Comparison of ENCODE assay signal across 9 cellular contexts in the genomic region with DNA sequence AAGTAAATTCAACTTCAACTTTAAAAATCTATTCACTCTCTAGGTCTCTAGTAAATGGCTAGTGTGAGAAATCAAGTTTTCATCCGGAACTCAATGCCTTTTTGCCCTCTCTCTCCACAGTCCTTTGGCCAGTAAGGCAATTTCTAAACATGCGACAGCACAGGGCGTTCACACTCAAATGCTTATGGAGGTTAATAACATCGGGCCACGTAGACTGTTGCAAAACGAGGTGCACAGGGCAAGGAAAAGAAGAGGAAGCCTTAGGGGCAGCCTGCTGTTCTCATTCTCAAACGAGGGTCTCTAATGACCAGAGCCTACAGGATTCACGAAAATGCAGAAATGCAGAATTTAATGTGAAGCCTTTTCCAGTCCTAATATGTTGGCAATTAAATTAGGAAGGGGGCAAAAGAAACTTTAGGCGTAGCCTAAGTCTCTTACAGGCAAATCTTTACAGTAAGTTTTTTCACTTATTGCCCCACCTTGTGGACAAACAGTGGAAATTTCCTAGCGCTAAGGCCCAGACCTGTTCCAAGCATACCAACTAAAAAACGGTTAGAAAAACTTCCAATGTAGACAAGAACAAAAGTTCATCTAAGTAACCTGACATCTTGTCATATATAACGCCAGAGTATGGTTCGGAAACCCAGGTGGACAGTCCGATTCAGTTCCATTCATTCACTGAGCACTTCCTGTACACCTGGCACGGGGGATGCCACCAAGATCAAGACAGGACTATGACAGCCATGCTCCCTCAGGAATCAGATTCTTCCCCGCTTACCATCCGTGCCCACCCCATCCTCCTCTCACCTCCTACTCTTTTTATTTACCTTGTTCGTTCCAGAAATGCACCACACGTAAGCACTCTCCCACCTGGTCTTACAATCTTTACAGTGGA. TPM values are rescaled to one million over a fixed set of nuclear protein-coding genes. Genes with fewer than 3 reads are reported as not detected.
DNase-seq lines count a peak whose midpoint lies in the region; ATAC-seq lines count a peak whose summit lies in the region.
"Had no signal": no experiment of that assay in that cellular context is flagged by ENCODE, and none has a peak within 500 bp of the region (broad histone marks: within the 10 kb centered on the region; RNA-seq: fewer than 3 reads in every experiment).

No MANE protein-coding gene starts in this region.

- H3K27me3 ChIP-seq in duodenal mucosa (ENCODE audit: control insufficient read depth in 1 of 2, insufficient read depth in 2 of 2, low read length in 2 of 2) (no peaks in the 10 kb centered on the region), aorta (ENCODE audit: control insufficient read depth in 1 of 2, insufficient read depth in 2 of 2, low read length in 1 of 2) (no peaks in the 10 kb centered on the region)

- WGBS in aorta, 2 donors, result 28 to 30% methylated on average over 19 of the region's 19 CpGs

- ATAC-seq in GM19025 (IDR thresholded peaks at IDR 0.05; ENCODE audit: low read depth, unreplicated experiment) (peak; percentile 58), HG03521 (IDR thresholded peaks at IDR 0.05; ENCODE audit: unreplicated experiment) (peak; percentile 47), aorta (ENCODE audit: low FRiP score) (peak; percentile 85)

- H3K4me1 ChIP-seq in duodenal mucosa (ENCODE audit: control insufficient read depth in 1 of 2, insufficient read depth in 2 of 2, low read length in 2 of 2) (peaks cover 0 to 5% of the 10 kb centered on the region in 2 donors), aorta (ENCODE audit: control insufficient read depth in 1 of 2, insufficient read depth in 2 of 2, low read length in 2 of 2) (no peaks in the 10 kb centered on the region)

- no peaks in the 10 kb centered on the region for H3K9me3 ChIP-seq in duodenal mucosa (ENCODE audit: control insufficient read depth in 1 of 2, low read length in 2 of 2)
- no peaks in the 10 kb centered on the region for H3K9me3 ChIP-seq in aorta (ENCODE audit: control insufficient read depth, low read length)

- H3K9ac ChIP-seq in duodenal mucosa (ENCODE audit: low read depth in 1 of 2, low read length in 2 of 2), result peak overlapping the region; percentile 5 to 44

- H3K27ac ChIP-seq in duodenal mucosa (ENCODE audit: low read depth, low read length) (no peak overlapping the region), aorta (ENCODE audit: low read depth in 1 of 2, low read length in 2 of 2) (peak overlapping the region in 1 of 2 donors; percentile 26)

- DNase-seq in D341Med (ENCODE audit: low spot score), result peak; percentile 47
- peak; percentile 22 to 24 for DNase-seq in SHP77 (lab: John Stamatoyannopoulos, UW)
- peak; percentile 48 for DNase-seq in midbrain (lab: John Stamatoyannopoulos, UW)
- DNase-seq in aorta, result no peak
- DNase-seq in cortex of kidney (lab: John Stamatoyannopoulos, UW), result no peak

- intact Hi-C loops in aorta (cut with DNase I), result loop anchor here (2.0 to 5.0 kb wide), 4 partner anchors 63 to 399 kb away; no protein-coding TSS in a partner anchor

- H3K36me3 ChIP-seq in duodenal mucosa (ENCODE audit: control insufficient read depth in 1 of 2, insufficient read depth in 2 of 2, low read length in 2 of 2), result no peaks in the 10 kb centered on the region
- no peaks in the 10 kb centered on the region for H3K36me3 ChIP-seq in aorta (ENCODE audit: control insufficient read depth in 1 of 2, insufficient read depth in 2 of 2, low read length in 1 of 2)

- H3K4me3 ChIP-seq in duodenal mucosa (ENCODE audit: low read depth in 1 of 2, low read length in 2 of 2) (peak overlapping the region; percentile 43 to 49), aorta (ENCODE audit: low read length in 2 of 2) (peak overlapping the region in 1 of 2 donors; percentile 38)

RNA-seq across cellular contexts. Expression of gene ZAR1L, which starts 5.1 kb away (rescaled TPM):
- total RNA-seq in aorta, result not detected
- not detected for polyA plus RNA-seq in aorta
- total RNA-seq: subcutaneous adipose tissue had no signal

RNA-seq across cellular contexts. Expression of gene BRCA2, which starts 5.2 kb away (rescaled TPM):
- 1 to 10 TPM; 3.2 to 4.3 TPM for total RNA-seq in aorta
- polyA plus RNA-seq in aorta, result under 1 TPM; 0.26 to 0.38 TPM

Comparison
In these comparisons a context has a peak if more than half of its experiments do, and no peak if none do; other contexts are left out.
1. DNase-seq: peak in D341Med (single experiment), SHP77 (2 of 2) and midbrain (single experiment); none in aorta (0 of 2) and cortex of kidney (single experiment).
2. Peak in every context shown above with its lines, with median percentiles within 50 percentile points of each other: ATAC-seq.